In genomic region chr19:10416380-10417257, GRCh38 we compare ENCODE assay signal across 8 cellular contexts. TPM values are rescaled to one million over a fixed set of nuclear protein-coding genes. Genes with fewer than 3 reads are reported as not detected.
DNase-seq lines count a peak whose midpoint lies in the region; ATAC-seq and TF ChIP-seq lines count a peak whose summit lies in the region.

No MANE protein-coding gene starts in this region.

- DNase-seq in ACHN (peak; percentile 86), NCI-H526 (lab: John Stamatoyannopoulos, UW) (peak; percentile 49 to 86), dedifferentiated amniotic fluid mesenchymal stem cell (ENCODE audit: extremely low spot score) (peak; percentile 73), right lobe of liver (peak; percentile 89 to 94 (median 93))
- peak; percentile 99 for DNase-seq in activated CD4-positive, alpha-beta T cell treated with anti-CD3 and anti-CD28 coated beads, Interleukin-2, amount 10 ng/mL, durations not matched to agents 24 days and 14 days
- peak; percentile 91 for DNase-seq in stimulated activated CD4-positive, alpha-beta T cell treated with anti-CD3 and anti-CD28 coated beads, Interleukin-4, amount 100 ng/mL, for 24 hours

- TF ChIP-seq CTCF in right lobe of liver (IDR thresholded peaks at IDR 0.05) = peak; percentile 84 to 97 (median 92)

- no peaks in the 10 kb centered on the region for H3K9me3 Mint-ChIP-seq in activated CD4-positive, alpha-beta T cell treated with anti-CD3 and anti-CD28 coated beads, Interleukin-2, amount 10 ng/mL, durations not matched to agents 24 days and 14 days

- TF ChIP-seq POLR2A in right lobe of liver (IDR thresholded peaks at IDR 0.05) = no peak

- H3K4me1 Mint-ChIP-seq in activated CD4-positive, alpha-beta T cell treated with anti-CD3 and anti-CD28 coated beads, Interleukin-2, amount 10 ng/mL, durations not matched to agents 24 days and 14 days = peaks cover 53% of the 10 kb centered on the region

- H3K9me3 ChIP-seq in right lobe of liver = no peaks in the 10 kb centered on the region

- ATAC-seq in GM18519 (IDR thresholded peaks at IDR 0.05; ENCODE audit: low FRiP score, unreplicated experiment) (peak; percentile 46), HG03175 (IDR thresholded peaks at IDR 0.05; ENCODE audit: unreplicated experiment) (peak; percentile 59), right lobe of liver (peak; percentile 80 to 91 (median 90))

- peak overlapping the region; percentile 41 to 58 (median 56) for H3K4me3 ChIP-seq in right lobe of liver

- in situ Hi-C loops in ACHN (cut with HindIII; ENCODE audit: low pct_ligation_motif_present, low pct_unique_long_range_greater_than_20kb, low sequenced_read_pairs) = no loop called here

- H3K27ac ChIP-seq in right lobe of liver = peak overlapping the region in 2 of 3 donors; percentile 47 to 72

- intact Hi-C loops in activated CD4-positive, alpha-beta T cell treated with anti-CD3 and anti-CD28 coated beads, Interleukin-2, amount 10 ng/mL, durations not matched to agents 24 days and 14 days (cut with micrococcal nuclease) = loop anchor here (1.0 to 5.0 kb wide), 4 partner anchors 8 to 236 kb away; partner anchors contain the start of genes CDKN2D, ILF3 and KRI1
- intact Hi-C loops in right lobe of liver (cut with DNase I) = no loop called here

- WGBS in right lobe of liver (ENCODE audit: insufficient coverage, low coverage, low lambda C conversion rate, missing lambda C conversion rate) = 4% methylated on average over 24 of the region's 67 CpGs

- H3K36me3 Mint-ChIP-seq in activated CD4-positive, alpha-beta T cell treated with anti-CD3 and anti-CD28 coated beads, Interleukin-2, amount 10 ng/mL, durations not matched to agents 24 days and 14 days (ENCODE audit: low read depth) = peaks cover 22% of the 10 kb centered on the region

- H3K27me3 ChIP-seq in right lobe of liver = peaks cover 0 to 21% of the 10 kb centered on the region in 2 donors

- peaks cover 8% of the 10 kb centered on the region for H3K27me3 Mint-ChIP-seq in activated CD4-positive, alpha-beta T cell treated with anti-CD3 and anti-CD28 coated beads, Interleukin-2, amount 10 ng/mL, durations not matched to agents 24 days and 14 days

- peaks cover 0 to 22% (median 0%) of the 10 kb centered on the region in 4 donors for H3K4me1 ChIP-seq in right lobe of liver

- no peaks in the 10 kb centered on the region for H3K36me3 ChIP-seq in right lobe of liver

- H3K4me3 Mint-ChIP-seq in activated CD4-positive, alpha-beta T cell treated with anti-CD3 and anti-CD28 coated beads, Interleukin-2, amount 10 ng/mL, durations not matched to agents 24 days and 14 days = peak overlapping the region; percentile 86

- H3K27ac Mint-ChIP-seq in activated CD4-positive, alpha-beta T cell treated with anti-CD3 and anti-CD28 coated beads, Interleukin-2, amount 10 ng/mL, durations not matched to agents 24 days and 14 days = peak overlapping the region; percentile 96

RNA-seq across cellular contexts. Expression of gene PDE4A, which starts 3.7 kb away (rescaled TPM):
- 55.3 and 58.0 TPM in 2 replicates for total RNA-seq in activated CD4-positive, alpha-beta T cell treated with anti-CD3 and anti-CD28 coated beads, Interleukin-2, amount 10 ng/mL, durations not matched to agents 24 days and 14 days
- total RNA-seq in right lobe of liver = 1 to 10 TPM; 1.2 to 5.8 (median 2.7) TPM

RNA-seq across cellular contexts. Expression of gene CDC37, which starts 13.3 kb away (rescaled TPM):
- 304 and 310 TPM in 2 replicates for total RNA-seq in activated CD4-positive, alpha-beta T cell treated with anti-CD3 and anti-CD28 coated beads, Interleukin-2, amount 10 ng/mL, durations not matched to agents 24 days and 14 days
- total RNA-seq in right lobe of liver = 10 to 100 TPM; 39.6 to 74.9 (median 50.1) TPM

RNA-seq across cellular contexts. Expression of gene TYK2, which starts 36.2 kb away (rescaled TPM):
- 244 and 255 TPM in 2 replicates for total RNA-seq in activated CD4-positive, alpha-beta T cell treated with anti-CD3 and anti-CD28 coated beads, Interleukin-2, amount 10 ng/mL, durations not matched to agents 24 days and 14 days
- total RNA-seq in right lobe of liver = 100 to 1,000 TPM in 1 of 6 experiments, 10 to 100 TPM in 5; 63.9 to 106 (median 72.9) TPM

Comparison
In these comparisons a context has a peak if more than half of its experiments do, and no peak if none do; other contexts are left out.
1. Peak in every context shown above with its lines: DNase-seq, ATAC-seq, H3K4me3 ChIP-seq and H3K27ac ChIP-seq.